Comparison of ENCODE assay signal across 9 cellular contexts in the genomic region with DNA sequence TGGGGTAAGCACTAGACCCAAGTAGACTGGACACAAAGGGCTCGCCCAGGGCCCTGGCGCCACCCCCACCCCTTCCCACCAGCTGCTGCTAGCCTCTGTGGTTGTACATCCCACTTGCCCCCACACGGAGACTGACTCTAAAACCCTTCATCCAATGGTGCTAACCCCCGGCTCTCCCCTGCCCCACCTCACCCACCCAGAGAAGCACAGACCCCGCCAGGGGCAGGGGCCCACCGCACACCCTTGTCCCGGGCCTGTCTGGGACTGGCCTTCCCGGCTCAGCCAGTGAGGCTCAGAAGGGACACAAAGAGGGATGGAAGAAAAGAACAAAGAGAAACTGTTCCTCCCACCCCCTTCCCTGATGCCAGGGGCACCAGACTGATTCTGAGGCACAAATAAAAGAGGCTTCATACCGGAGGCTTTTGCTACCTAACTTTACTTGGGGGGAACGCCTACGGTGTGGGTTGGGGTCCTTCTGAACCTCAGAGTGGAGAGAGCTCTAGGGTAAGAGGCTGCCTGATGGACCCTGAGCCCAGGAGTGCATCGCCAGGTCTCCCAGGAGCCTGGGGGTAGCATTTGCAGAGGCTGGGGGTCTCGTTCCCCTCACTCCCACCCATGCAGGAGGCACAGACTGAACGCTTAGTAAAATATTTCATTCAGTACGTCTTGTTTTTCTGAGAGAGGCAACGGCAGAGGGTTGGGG. TPM values are rescaled to one million over a fixed set of nuclear protein-coding genes. Genes with fewer than 3 reads are reported as not detected.
A peak's percentile ranks its signal among the peaks of the same experiment; 100 is the strongest.
DNase-seq lines count a peak whose midpoint lies in the region; ATAC-seq, FAIRE-seq and TF ChIP-seq lines count a peak whose summit lies in the region.
"Had no signal": no experiment of that assay in that cellular context is flagged by ENCODE, and none has a peak within 500 bp of the region (broad histone marks: within the 10 kb centered on the region; RNA-seq: fewer than 3 reads in every experiment).

No MANE protein-coding gene starts in this region.

- H3K14ac ChIP-seq in H1 (ENCODE audit: insufficient read length): no peak overlapping the region

- no peak for TF ChIP-seq EP300 in H1 (IDR thresholded peaks at IDR 0.05; ENCODE audit: borderline replicate concordance in 1 of 2, low read depth in 2 of 2, low read length in 2 of 2)

- H3K36me3 ChIP-seq in SU-DHL-6 (ENCODE audit: low read length) (no peaks in the 10 kb centered on the region), H1 (ENCODE audit: control insufficient read depth in 2 of 4, insufficient read depth in 4 of 4, low read length in 3 of 4) (peaks cover 0 to 7% (median 0%) of the 10 kb centered on the region in 4 experiments; a peak in 1 of 8 replicates), psoas muscle (ENCODE audit: insufficient read depth in 1 of 2, low read depth in 1 of 2) (peaks cover 0 to 17% of the 10 kb centered on the region in 2 donors), WERI-Rb-1 (peaks cover 15% of the 10 kb centered on the region)

- no peaks in the 10 kb centered on the region for H3F3A ChIP-seq in SU-DHL-6 (ENCODE audit: insufficient read depth)

- no peaks in the 10 kb centered on the region for H3K9me3 Mint-ChIP-seq in Calu3 (ENCODE audit: low read depth, unreplicated experiment)

- peak overlapping the region; percentile 81 for H3K4me3 Mint-ChIP-seq in Calu3 (ENCODE audit: low read depth, unreplicated experiment)

- 0 out of 2 replicates have a peak, but pooled peaks cover 2% of the 10 kb centered on the region for H3K79me1 ChIP-seq in H1 (ENCODE audit: low read depth, low read length)

- no peak overlapping the region for H3K4me3 ChIP-seq in SU-DHL-6 (ENCODE audit: insufficient read depth, low read length, poor library complexity, severe bottlenecking)
- H3K4me3 ChIP-seq in H1 (ENCODE audit: extremely low read depth in 1 of 4, insufficient read depth in 2 of 4, low read depth in 3 of 4, low read length in 4 of 4): no peak overlapping the region; a peak in 2 of 8 replicates
- H3K4me3 ChIP-seq in psoas muscle: no peak overlapping the region
- H3K4me3 ChIP-seq in WERI-Rb-1 (ENCODE audit: low read depth, low read length): no peak overlapping the region

- CTCF ChIA-PET in Calu3 (lab: Charles Lee) (no interaction called here), H1 (lab: Charles Lee; ENCODE audit: partially characterized antibody) (interaction anchor here (0.6 to 13.1 kb wide), 13 partner anchors 12 to 482 kb away, joined by 3 to 193 read pairs (median 5); a partner anchor contains a TSS)

- no peak overlapping the region for H3K23ac ChIP-seq in H1 (ENCODE audit: insufficient read length)

- H4K5ac ChIP-seq in H1 (ENCODE audit: insufficient read length, low read depth, low read length): no peak overlapping the region

- no peaks in the 10 kb centered on the region for H3K9me2 ChIP-seq in SU-DHL-6 (replicated peaks; ENCODE audit: insufficient read depth, low read length)

- 0 out of 2 replicates have a peak overlapping the region, but pooled peaks have one; percentile 39 for H2BK12ac ChIP-seq in H1 (ENCODE audit: low read depth, low read length)

- H3K27me3 Mint-ChIP-seq in Calu3 (ENCODE audit: unreplicated experiment): peaks cover 23% of the 10 kb centered on the region

- H3K27me3 ChIP-seq in SU-DHL-6 (ENCODE audit: low read length) (no peaks in the 10 kb centered on the region), H1 (replicated peaks in 1 of 4; ENCODE audit: control insufficient read depth in 3 of 4, extremely low read depth in 1 of 4, insufficient read depth in 3 of 4, low read length in 3 of 4) (peaks cover 17 to 55% (median 44%) of the 10 kb centered on the region in 4 experiments), psoas muscle (ENCODE audit: insufficient read depth in 3 of 3, low read length in 2 of 3) (no peaks in the 10 kb centered on the region), WERI-Rb-1 (ENCODE audit: insufficient read depth, low read depth, severe bottlenecking) (peaks cover 6% of the 10 kb centered on the region)

- intact Hi-C loops in Calu3 (cut with micrococcal nuclease; ENCODE audit: unreplicated experiment) (loop anchor here (5.0 kb wide), 1 partner anchor 32 kb away; no protein-coding TSS in a partner anchor), psoas muscle (cut with DNase I) (loop anchor here in 1 of 2 donors (2.0 kb wide), 1 partner anchor 34 kb away; no protein-coding TSS in a partner anchor)

- H3K79me2 ChIP-seq in SU-DHL-6 (ENCODE audit: insufficient read depth, low read length) (no peaks in the 10 kb centered on the region), H1 (ENCODE audit: control insufficient read depth in 1 of 2, insufficient read depth in 2 of 2, low read length in 2 of 2) (no peaks in the 10 kb centered on the region)

- H4K91ac ChIP-seq in H1 (replicated peaks; ENCODE audit: insufficient read length, low read length): peak overlapping the region; percentile 61

- H2AK5ac ChIP-seq in H1 (ENCODE audit: low read depth, low read length): peak overlapping the region; percentile 85; the same call in 1 of the 2 replicates

- H3K27ac Mint-ChIP-seq in Calu3 (ENCODE audit: unreplicated experiment): peak overlapping the region; percentile 54

- BruUV-seq in Calu3 (replicated peaks; lab: Mats Ljungman, UMichigan): no TSS peak

- no peak overlapping the region for H3K9ac ChIP-seq in SU-DHL-6 (ENCODE audit: low read length)
- no peak overlapping the region for H3K9ac ChIP-seq in H1 (replicated peaks in 1 of 4; ENCODE audit: extremely low read depth in 1 of 4, low read depth in 3 of 4, low read length in 3 of 4)

- ATAC-seq in psoas muscle: peak in 2 of 4 donors; percentile 1
- ATAC-seq: HCT116 had no signal

- POLR2A ChIA-PET in H1 (lab: Charles Lee; ENCODE audit: partially characterized antibody): interaction anchor here (0.6 to 4.3 kb wide), 5 partner anchors 11 to 1173 kb away, joined by 3 to 30 read pairs (median 3); a partner anchor contains a TSS

- H3K56ac ChIP-seq in H1 (replicated peaks; ENCODE audit: insufficient read length, low read depth, low read length): no peak overlapping the region

- H4K8ac ChIP-seq in H1 (ENCODE audit: extremely low read depth, insufficient read depth, low read length): peak overlapping the region; percentile 59; the same call in 1 of the 2 replicates

- TF ChIP-seq POLR2A in H1 (IDR thresholded peaks at IDR 0.05; ENCODE audit: control extremely low read depth in 1 of 2, low read depth in 2 of 2, low read length in 2 of 2): no peak

- DNase-seq in Calu3 (no peak), H1 (ENCODE audit: low read depth in 1 of 2, low spot score in 2 of 2) (no peak), psoas muscle (peak in 1 of 2 donors; percentile 67), WERI-Rb-1 (no peak), HuH-7.5 (ENCODE audit: low spot score) (no peak), cortex of kidney (lab: John Stamatoyannopoulos, UW) (no peak)
- DNase-seq: NCI-H1694 had no signal

- H2BK5ac ChIP-seq in H1 (ENCODE audit: low read depth, low read length): no peak overlapping the region

- peaks cover 11% of the 10 kb centered on the region for H3K36me3 Mint-ChIP-seq in Calu3 (ENCODE audit: insufficient read depth, unreplicated experiment)

- H3K27ac ChIP-seq in SU-DHL-6 (ENCODE audit: low read depth, low read length) (no peak overlapping the region), H1 (ENCODE audit: low read depth, low read length) (no peak overlapping the region), psoas muscle (peak overlapping the region; percentile 69), WERI-Rb-1 (no peak overlapping the region)

- H3K4me1 ChIP-seq in H1 (replicated peaks in 1 of 4; ENCODE audit: control insufficient read depth in 3 of 4, insufficient read depth in 4 of 4, low read length in 3 of 4) (peaks cover 10 to 40% (median 34%) of the 10 kb centered on the region in 4 experiments), psoas muscle (peaks cover 57% of the 10 kb centered on the region)

- WGBS in H1 (ENCODE audit: extremely low coverage in 1 of 2, insufficient coverage in 1 of 2, insufficient read length in 1 of 2, insufficient replicate concordance in 2 of 2, low coverage in 1 of 2, low lambda C conversion rate in 2 of 2, missing lambda C conversion rate in 1 of 2), 2 experiments: 86% methylated on average over 16 of the region's 16 CpGs; no CpG with 5 or more reads in 1 of the 2 experiments
- 73 to 85% (median 76%) methylated on average over 16 of the region's 16 CpGs for WGBS in psoas muscle, 3 donors

- H3K18ac ChIP-seq in H1 (ENCODE audit: extremely low read depth, low read length): no peak overlapping the region

- peaks cover 14% of the 10 kb centered on the region for H3K4me1 Mint-ChIP-seq in Calu3 (ENCODE audit: low read depth, unreplicated experiment)

- H4K20me1 ChIP-seq in SU-DHL-6 (ENCODE audit: low read depth, low read length): no peaks in the 10 kb centered on the region
- H4K20me1 ChIP-seq in H1 (replicated peaks in 1 of 2; ENCODE audit: control insufficient read depth in 1 of 2, insufficient read depth in 2 of 2, low read length in 2 of 2): peaks cover 3 to 5% of the 10 kb centered on the region in 2 experiments

- FAIRE-seq in H1 (lab: Jason Lieb, UNC): no peak

- H3K4ac ChIP-seq in H1 (replicated peaks; ENCODE audit: insufficient read length, low read depth, low read length): no peak overlapping the region

- H2AFZ ChIP-seq in SU-DHL-6 (ENCODE audit: low read depth, low read length, severe bottlenecking) (no peak overlapping the region), H1 (ENCODE audit: low read length) (no peak overlapping the region)

- H3K4me2 ChIP-seq in SU-DHL-6 (ENCODE audit: low read depth, low read length, poor library complexity, severe bottlenecking) (peak overlapping the region; percentile 59), H1 (ENCODE audit: insufficient read depth in 1 of 2, low read depth in 2 of 2, low read length in 2 of 2) (peak overlapping the region in 1 of 2 experiments; percentile 90; a peak in 1 of 4 replicates)

- no peak overlapping the region for H2BK20ac ChIP-seq in H1 (ENCODE audit: low read length)

- H3K9me3 ChIP-seq in SU-DHL-6 (ENCODE audit: insufficient read depth, low read length): no peaks in the 10 kb centered on the region
- H3K9me3 ChIP-seq in H1 (ENCODE audit: insufficient read depth in 2 of 2, low read depth in 1 of 2, low read length in 1 of 2): peaks cover 0 to 11% of the 10 kb centered on the region in 2 experiments; a peak in 1 of 4 replicates
- no peaks in the 10 kb centered on the region for H3K9me3 ChIP-seq in psoas muscle
- no peaks in the 10 kb centered on the region for H3K9me3 ChIP-seq in WERI-Rb-1 (ENCODE audit: severe bottlenecking)

- peaks cover 13% of the 10 kb centered on the region for H3K23me2 ChIP-seq in H1 (ENCODE audit: low read depth, low read length)

- TF ChIP-seq RAD21 in H1 (IDR thresholded peaks at IDR 0.05 in 1 of 2, conservative IDR thresholded peaks at IDR 0.05 in 1 of 2; ENCODE audit: low read depth in 2 of 2, low read length in 2 of 2): no peak

- TF ChIP-seq CTCF in Calu3 (IDR thresholded peaks at IDR 0.05; ENCODE audit: unreplicated experiment) (no peak), SU-DHL-6 (IDR thresholded peaks at IDR 0.05; ENCODE audit: insufficient read depth, low read length, poor library complexity, severe bottlenecking) (no peak), H1 (IDR thresholded peaks at IDR 0.05; ENCODE audit: control extremely low read depth in 1 of 3, insufficient read depth in 1 of 3, low read depth in 1 of 3, low read length in 3 of 3) (no peak), psoas muscle (IDR thresholded peaks at IDR 0.05) (no peak), WERI-Rb-1 (IDR thresholded peaks at IDR 0.05; ENCODE audit: low read depth, low read length) (no peak)

- no peak overlapping the region for H2BK15ac ChIP-seq in H1 (ENCODE audit: low read length)

- no peak overlapping the region for H2BK120ac ChIP-seq in H1 (replicated peaks; ENCODE audit: low read depth, low read length)

RNA-seq across cellular contexts. Expression of a gene that starts 8.2 kb away (rescaled TPM):
- 0.47 and 0.49 TPM in 2 replicates for total RNA-seq in Calu3 (2022)
- total RNA-seq in H1 (2021; fragmentation: NEBNext Ultra II Directional; extraction: Animal tissue kit (Norgen Biotek cat#: 25700)): 2.1 and 2.5 TPM in 2 replicates
- 8.6 and 13.3 TPM in 2 replicates for polyA plus RNA-seq in H1 (2011; rRNA removed)
- 10.9 TPM for polyA plus RNA-seq in H1 (2011; cell fraction: cytosol; rRNA removed)
- polyA plus RNA-seq in H1 (2011; cell fraction: nucleus; rRNA removed): 106 TPM
- polyA plus RNA-seq in H1 (2012, experiment 1 of 2): 3.1 to 6.2 TPM (median 5.5 TPM) in 4 replicates
- polyA plus RNA-seq in H1 (2012, experiment 2 of 2): 3.1 TPM
- 3.6 TPM for polyA plus RNA-seq in H1 (2013, experiment 1 of 2)
- 3.3 TPM for polyA plus RNA-seq in H1 (2013, experiment 2 of 2)
- polyA minus RNA-seq in H1 (2011; rRNA and poly(A)+ RNA removed): 7.3 and 10.4 TPM in 2 replicates
- polyA minus RNA-seq in H1 (2011; cell fraction: cytosol; rRNA and poly(A)+ RNA removed): 3.2 TPM
- 10.5 TPM for polyA minus RNA-seq in H1 (2011; cell fraction: nucleus; rRNA and poly(A)+ RNA removed)
- total RNA-seq in psoas muscle: 100 to 1,000 TPM; 478 to 710 (median 557) TPM
- 100 to 1,000 TPM; 182 to 495 (median 236) TPM for polyA plus RNA-seq in psoas muscle

RNA-seq across cellular contexts. Expression of a gene that starts 21.6 kb away (rescaled TPM):
- 8.8 TPM in 2 replicates for total RNA-seq in Calu3 (2022)
- total RNA-seq in H1 (2021; fragmentation: NEBNext Ultra II Directional; extraction: Animal tissue kit (Norgen Biotek cat#: 25700)): 41.0 and 48.5 TPM in 2 replicates
- 16.4 and 30.3 TPM in 2 replicates for polyA plus RNA-seq in H1 (2011; rRNA removed)
- polyA plus RNA-seq in H1 (2011; cell fraction: cytosol; rRNA removed): 17.6 TPM
- 167 TPM for polyA plus RNA-seq in H1 (2011; cell fraction: nucleus; rRNA removed)
- 25.6 to 40.3 TPM (median 33.5 TPM) in 4 replicates for polyA plus RNA-seq in H1 (2012, experiment 1 of 2)
- polyA plus RNA-seq in H1 (2012, experiment 2 of 2): 22.3 TPM
- polyA plus RNA-seq in H1 (2013, experiment 1 of 2): 21.9 TPM
- polyA plus RNA-seq in H1 (2013, experiment 2 of 2): 20.2 TPM
- polyA minus RNA-seq in H1 (2011; rRNA and poly(A)+ RNA removed): 7.7 and 13.1 TPM in 2 replicates
- polyA minus RNA-seq in H1 (2011; cell fraction: cytosol; rRNA and poly(A)+ RNA removed): 22.4 TPM
- polyA minus RNA-seq in H1 (2011; cell fraction: nucleus; rRNA and poly(A)+ RNA removed): 33.4 TPM
- total RNA-seq in psoas muscle: 10 to 100 TPM in 1 of 4 donors, 1 to 10 TPM in 3; 6.4 to 14.8 (median 6.8) TPM
- polyA plus RNA-seq in psoas muscle: 10 to 100 TPM in 1 of 3 donors, 1 to 10 TPM in 2; 5.4 to 10.7 (median 9.7) TPM

RNA-seq across cellular contexts. Expression of a gene that starts 25.0 kb away (rescaled TPM):
- total RNA-seq in Calu3 (2022) (46.3 and 47.7 TPM in 2 replicates), psoas muscle (10 to 100 TPM; 26.4 to 39.4 (median 31.5) TPM)
- total RNA-seq in H1 (2021; fragmentation: NEBNext Ultra II Directional; extraction: Animal tissue kit (Norgen Biotek cat#: 25700)): 60.6 and 62.4 TPM in 2 replicates
- polyA plus RNA-seq in H1 (2011; rRNA removed) (63.0 and 80.7 TPM in 2 replicates), psoas muscle (10 to 100 TPM; 24.3 to 46.0 (median 35.2) TPM)
- 43.3 TPM for polyA plus RNA-seq in H1 (2011; cell fraction: cytosol; rRNA removed)
- polyA plus RNA-seq in H1 (2011; cell fraction: nucleus; rRNA removed): 93.3 TPM
- 36.7 to 55.7 TPM (median 48.9 TPM) in 4 replicates for polyA plus RNA-seq in H1 (2012, experiment 1 of 2)
- 54.3 TPM for polyA plus RNA-seq in H1 (2012, experiment 2 of 2)
- 45.0 TPM for polyA plus RNA-seq in H1 (2013, experiment 1 of 2)
- 45.5 TPM for polyA plus RNA-seq in H1 (2013, experiment 2 of 2)
- 45.9 and 62.5 TPM in 2 replicates for polyA minus RNA-seq in H1 (2011; rRNA and poly(A)+ RNA removed)
- polyA minus RNA-seq in H1 (2011; cell fraction: cytosol; rRNA and poly(A)+ RNA removed): 42.9 TPM
- polyA minus RNA-seq in H1 (2011; cell fraction: nucleus; rRNA and poly(A)+ RNA removed): 55.6 TPM

RNA-seq across cellular contexts. Expression of a gene that starts 46.0 kb away (rescaled TPM):
- total RNA-seq in Calu3 (2022) (32.8 and 35.1 TPM in 2 replicates), psoas muscle (10 to 100 TPM; 13.3 to 20.9 (median 17.7) TPM)
- total RNA-seq in H1 (2021; fragmentation: NEBNext Ultra II Directional; extraction: Animal tissue kit (Norgen Biotek cat#: 25700)): 21.1 and 22.4 TPM in 2 replicates
- polyA plus RNA-seq in H1 (2011; rRNA removed) (35.7 and 42.6 TPM in 2 replicates), psoas muscle (10 to 100 TPM; 30.6 to 46.1 (median 42.6) TPM)
- polyA plus RNA-seq in H1 (2011; cell fraction: cytosol; rRNA removed): 33.3 TPM
- polyA plus RNA-seq in H1 (2011; cell fraction: nucleus; rRNA removed): 97.5 TPM
- 13.5 to 25.6 TPM (median 22.3 TPM) in 4 replicates for polyA plus RNA-seq in H1 (2012, experiment 1 of 2)
- 20.0 TPM for polyA plus RNA-seq in H1 (2012, experiment 2 of 2)
- 26.9 TPM for polyA plus RNA-seq in H1 (2013, experiment 1 of 2)
- 24.1 TPM for polyA plus RNA-seq in H1 (2013, experiment 2 of 2)
- polyA minus RNA-seq in H1 (2011; rRNA and poly(A)+ RNA removed): 6.4 and 7.7 TPM in 2 replicates
- polyA minus RNA-seq in H1 (2011; cell fraction: cytosol; rRNA and poly(A)+ RNA removed): 15.0 TPM
- 31.3 TPM for polyA minus RNA-seq in H1 (2011; cell fraction: nucleus; rRNA and poly(A)+ RNA removed)

RNA-seq across cellular contexts. Expression of a gene that starts 47.7 kb away (rescaled TPM):
- 12.5 and 12.9 TPM in 2 replicates for total RNA-seq in Calu3 (2022)
- total RNA-seq in H1 (2021; fragmentation: NEBNext Ultra II Directional; extraction: Animal tissue kit (Norgen Biotek cat#: 25700)): 1.6 and 1.7 TPM in 2 replicates
- polyA plus RNA-seq in H1 (2011; rRNA removed): 0.88 and 1.2 TPM in 2 replicates
- 1.2 TPM for polyA plus RNA-seq in H1 (2011; cell fraction: cytosol; rRNA removed)
- polyA plus RNA-seq in H1 (2011; cell fraction: nucleus; rRNA removed): 1.6 TPM
- polyA plus RNA-seq in H1 (2012, experiment 1 of 2): 1.3 to 1.6 TPM (median 1.5 TPM) in 4 replicates
- polyA plus RNA-seq in H1 (2012, experiment 2 of 2): 1.9 TPM
- 1.3 TPM for polyA plus RNA-seq in H1 (2013, experiment 1 of 2)
- polyA plus RNA-seq in H1 (2013, experiment 2 of 2): 1.3 TPM
- polyA minus RNA-seq in H1 (2011; rRNA and poly(A)+ RNA removed): 1.8 and 2.1 TPM in 2 replicates
- 1.4 TPM for polyA minus RNA-seq in H1 (2011; cell fraction: cytosol; rRNA and poly(A)+ RNA removed)
- polyA minus RNA-seq in H1 (2011; cell fraction: nucleus; rRNA and poly(A)+ RNA removed): 3.0 TPM
- 1 to 10 TPM; 2.3 to 2.8 (median 2.5) TPM for total RNA-seq in psoas muscle
- polyA plus RNA-seq in psoas muscle: 1 to 10 TPM; 1.6 to 7.9 (median 3.1) TPM

Comparison
In these comparisons a context has a peak if more than half of its experiments do, and no peak if none do; other contexts are left out.
1. RNA of a gene that starts 8.2 kb away (total RNA-seq): 478 to 710 TPM in psoas muscle; 2.1 to 2.5 TPM in H1 and 0.47 to 0.49 TPM in Calu3; every median in the first group is over 100 times any median in the second.